ENCODE assay signal across 22 cellular contexts in the genomic region with DNA sequence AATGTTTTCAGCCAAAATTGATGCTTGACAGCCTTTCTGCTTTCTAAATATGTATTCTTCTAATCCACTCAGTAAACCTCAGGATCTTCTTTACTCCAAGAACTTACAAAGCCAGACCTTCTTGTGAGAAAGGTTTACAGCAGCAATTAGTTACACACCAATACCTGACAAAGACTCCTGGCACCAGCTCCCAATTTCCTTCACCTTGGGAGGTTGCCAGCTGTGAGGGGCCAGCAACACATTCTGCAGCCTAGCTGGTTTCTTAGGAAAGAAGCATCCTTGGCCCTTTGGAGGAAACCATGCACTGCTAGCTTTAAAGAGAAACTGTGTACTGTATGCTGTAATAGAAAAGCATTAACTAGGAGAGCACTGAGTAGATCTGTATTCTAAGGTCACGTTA. TPM values are rescaled to one million over a fixed set of nuclear protein-coding genes. Genes with fewer than 3 reads are reported as not detected.
A peak's percentile ranks its signal among the peaks of the same experiment; 100 is the strongest.
DNase-seq lines count a peak whose midpoint lies in the region; ATAC-seq and TF ChIP-seq lines count a peak whose summit lies in the region.
"Had no signal": no experiment of that assay in that cellular context is flagged by ENCODE, and none has a peak within 500 bp of the region (broad histone marks: within the 10 kb centered on the region; RNA-seq: fewer than 3 reads in every experiment).

No MANE protein-coding gene starts in this region.

- DNase-seq in Ammon's horn (ENCODE audit: low spot score) (peak; percentile 64), COR-L47 (lab: John Stamatoyannopoulos, UW) (peak; percentile 8), caudate nucleus (lab: John Stamatoyannopoulos, UW) (peak in 34 of 61 donors; percentile 1 to 73 (median 17)), midbrain (lab: John Stamatoyannopoulos, UW) (peak; percentile 62), immature natural killer cell (no peak), foreskin keratinocyte (no peak)
- no peak for DNase-seq in activated CD4-positive, alpha-beta T cell treated with anti-CD3 and anti-CD28 coated beads, Interleukin-2, amount 50 U/mL, for 1 hour
- DNase-seq: BE2C; CD4-positive, alpha-beta memory T cell; GF-D8; NCI-H1048; NCI-H1694 treated with DMSO at 0.1 percent for 48 hours; NCI-H510A; NCI-H774; SW 1271 had no signal

- H3K27me3 ChIP-seq in foreskin keratinocyte: peaks cover 17% of the 10 kb centered on the region
- H3K27me3 ChIP-seq: BE2C had no signal

- no peaks in the 10 kb centered on the region for H3K4me1 Mint-ChIP-seq in immature natural killer cell
- H3K4me1 Mint-ChIP-seq: CD4-positive, alpha-beta memory T cell had no signal

- no peak for TF ChIP-seq CTCF in foreskin keratinocyte (conservative IDR thresholded peaks at IDR 0.05)

- no peak overlapping the region for H3K27ac ChIP-seq in caudate nucleus (ENCODE audit: low read depth, low read length)
- no peak overlapping the region for H3K27ac ChIP-seq in foreskin keratinocyte
- H3K27ac ChIP-seq: KMS-11 had no signal

- H3K9me3 Mint-ChIP-seq in immature natural killer cell: peaks cover 0 to 2% (median 0%) of the 10 kb centered on the region in 6 donors
- H3K9me3 Mint-ChIP-seq: GM23338 had no signal

- H3K4me1 ChIP-seq in foreskin keratinocyte: no peaks in the 10 kb centered on the region
- H3K4me1 ChIP-seq: BE2C had no signal

- no peak overlapping the region for H3K27ac Mint-ChIP-seq in immature natural killer cell
- H3K27ac Mint-ChIP-seq: CD4-positive, alpha-beta memory T cell; GM23338 had no signal

- H3K36me3 Mint-ChIP-seq in immature natural killer cell: no peaks in the 10 kb centered on the region
- H3K36me3 Mint-ChIP-seq: CD4-positive, alpha-beta memory T cell had no signal

- H3K27me3 Mint-ChIP-seq in immature natural killer cell (ENCODE audit: low read depth in 3 of 3): peaks cover 2 to 8% (median 3%) of the 10 kb centered on the region in 3 donors

- H3K4me3 Mint-ChIP-seq in immature natural killer cell: no peak overlapping the region
- H3K4me3 Mint-ChIP-seq: CD4-positive, alpha-beta memory T cell; GM23338 had no signal

- ATAC-seq in esophagus mucosa: no peak
- ATAC-seq in foreskin keratinocyte: no peak
- ATAC-seq: GM23338, HCT116, HepG2 had no signal

RNA-seq across cellular contexts. Expression of a gene that starts 10.8 kb away (rescaled TPM):
- 0.36 TPM for total RNA-seq in esophagus mucosa
- polyA plus RNA-seq in immature natural killer cell: not detected
- total RNA-seq in foreskin keratinocyte: not detected in 2 replicates
- polyA plus RNA-seq in foreskin keratinocyte: not detected in 2 replicates
- total RNA-seq: CD4-positive, alpha-beta memory T cell; GM23338; M059J; SK-MEL-5 had no signal
- polyA plus RNA-seq: CD4-positive, alpha-beta memory T cell had no signal

RNA-seq across cellular contexts. Expression of a gene that starts 46.2 kb away (rescaled TPM):
- total RNA-seq in esophagus mucosa (not detected), foreskin keratinocyte (not detected in 2 replicates)
- polyA plus RNA-seq in immature natural killer cell (not detected), foreskin keratinocyte (not detected in 2 replicates)
- total RNA-seq: CD4-positive, alpha-beta memory T cell; GM23338; M059J; SK-MEL-5 had no signal
- polyA plus RNA-seq: CD4-positive, alpha-beta memory T cell; GM23338 had no signal

Comparison
In these comparisons a context has a peak if more than half of its experiments do, and no peak if none do; other contexts are left out.
1. DNase-seq: peak in Ammon's horn (single experiment), COR-L47 (single experiment), caudate nucleus (34 of 61) and midbrain (single experiment); none in immature natural killer cell (0 of 3), activated CD4-positive, alpha-beta T cell treated with anti-CD3 and anti-CD28 coated beads, Interleukin-2, amount 50 U/mL, for 1 hour (single experiment) and foreskin keratinocyte (0 of 2).